29 cellular contexts compared by ENCODE assay signal in genomic region chr11:42244376-42244775, GRCh38.
"Had no signal": no experiment of that assay in that cellular context is flagged by ENCODE, and none has a peak within 500 bp of the region (broad histone marks: within the 10 kb centered on the region; RNA-seq: fewer than 3 reads in every experiment).

No MANE protein-coding gene starts in this region.

- ATAC-seq: activated CD8-positive, alpha-beta T cell treated with anti-CD3 and anti-CD28 coated beads for 36 hours; activated T-cell treated with anti-CD3 and anti-CD28 coated beads, Interleukin-2, amount 50 U/mL, for 72 hours; activated T-helper 17 cell treated with anti-CD3 and anti-CD28 coated beads, Interleukin-2, amount 50 U/mL, for 72 hours; Right ventricle myocardium inferior had no signal

- DNase-seq: activated CD4-positive, alpha-beta T cell treated with anti-CD3 and anti-CD28 coated beads, Interleukin-2, amount 10 ng/mL, durations not matched to agents 24 days and 14 days; activated CD4-positive, alpha-beta T cell treated with anti-CD3 and anti-CD28 coated beads, Interleukin-2, amount 50 U/mL, for 4 hours; activated CD8-positive, alpha-beta T cell treated with anti-CD3 and anti-CD28 coated beads for 36 hours; activated effector memory CD4-positive, alpha-beta T cell treated with anti-CD3 and anti-CD28 coated beads, Interleukin-2, amount 50 U/mL, for 16 hours; activated naive CD4-positive, alpha-beta T cell; activated naive CD4-positive, alpha-beta T cell treated with anti-CD3 and anti-CD28 coated beads, Interleukin-2, amount 50 U/mL, for 16 hours; activated naive CD8-positive, alpha-beta T cell treated with anti-CD3 and anti-CD28 coated beads for 36 hours; activated T-cell treated with anti-CD3 and anti-CD28 coated beads, Interleukin-2, amount 50 U/mL, for 1 hour; activated T-cell treated with anti-CD3 and anti-CD28 coated beads, Interleukin-2, amount 50 U/mL, for 72 hours; amniotic stem cell; aorta; Kasumi-1; KG1; MG63; NCI-H1048; NCI-H1105 treated with DMSO at 0.1 percent for 48 hours; NCI-H1436; NCI-H1694; NCI-H1930; NCI-H345; NCI-H524 treated with DMSO at 0.1 percent for 48 hours; PC-9; T1000; WERI-Rb-1 had no signal

- H3K27me3 ChIP-seq: MG63 had no signal

- H3K27ac Mint-ChIP-seq: activated CD4-positive, alpha-beta T cell treated with anti-CD3 and anti-CD28 coated beads, Interleukin-2, amount 10 ng/mL, durations not matched to agents 24 days and 14 days; activated CD8-positive, alpha-beta T cell treated with anti-CD3 and anti-CD28 coated beads for 36 hours; activated naive CD8-positive, alpha-beta T cell treated with anti-CD3 and anti-CD28 coated beads for 36 hours; activated T-cell treated with anti-CD3 and anti-CD28 coated beads, Interleukin-2, amount 50 U/mL, for 72 hours; activated T-helper 17 cell treated with anti-CD3 and anti-CD28 coated beads, Interleukin-2, amount 50 U/mL, for 72 hours had no signal

- H3K9me3 ChIP-seq: MG63 had no signal

- H3K27me3 Mint-ChIP-seq: activated CD4-positive, alpha-beta T cell treated with anti-CD3 and anti-CD28 coated beads, Interleukin-2, amount 10 ng/mL, durations not matched to agents 24 days and 14 days; activated CD8-positive, alpha-beta T cell treated with anti-CD3 and anti-CD28 coated beads for 36 hours; activated naive CD8-positive, alpha-beta T cell treated with anti-CD3 and anti-CD28 coated beads for 36 hours; activated T-helper 17 cell treated with anti-CD3 and anti-CD28 coated beads, Interleukin-2, amount 50 U/mL, for 72 hours had no signal

- H3K9me3 Mint-ChIP-seq: activated CD4-positive, alpha-beta T cell treated with anti-CD3 and anti-CD28 coated beads, Interleukin-2, amount 10 ng/mL, durations not matched to agents 24 days and 14 days; activated naive CD8-positive, alpha-beta T cell treated with anti-CD3 and anti-CD28 coated beads for 36 hours had no signal

- H3K4me1 Mint-ChIP-seq: activated CD4-positive, alpha-beta T cell treated with anti-CD3 and anti-CD28 coated beads, Interleukin-2, amount 10 ng/mL, durations not matched to agents 24 days and 14 days; activated naive CD8-positive, alpha-beta T cell treated with anti-CD3 and anti-CD28 coated beads for 36 hours; activated T-helper 17 cell treated with anti-CD3 and anti-CD28 coated beads, Interleukin-2, amount 50 U/mL, for 72 hours had no signal

- H3K36me3 Mint-ChIP-seq: activated naive CD8-positive, alpha-beta T cell treated with anti-CD3 and anti-CD28 coated beads for 36 hours had no signal

- H3K4me2 ChIP-seq: PC-9 had no signal

- H3K4me3 Mint-ChIP-seq: activated CD4-positive, alpha-beta T cell treated with anti-CD3 and anti-CD28 coated beads, Interleukin-2, amount 10 ng/mL, durations not matched to agents 24 days and 14 days; activated CD8-positive, alpha-beta T cell treated with anti-CD3 and anti-CD28 coated beads for 36 hours; activated naive CD8-positive, alpha-beta T cell treated with anti-CD3 and anti-CD28 coated beads for 36 hours; activated T-cell treated with anti-CD3 and anti-CD28 coated beads, Interleukin-2, amount 50 U/mL, for 72 hours; activated T-helper 17 cell treated with anti-CD3 and anti-CD28 coated beads, Interleukin-2, amount 50 U/mL, for 72 hours had no signal

- H3K36me3 ChIP-seq: MG63, WERI-Rb-1 had no signal

- FAIRE-seq: RCC 7860 had no signal

- H2AFZ ChIP-seq: PC-9 had no signal

- H3K27ac ChIP-seq: PC-9, RWPE1, SK-N-MC, WERI-Rb-1 had no signal

- H3K4me3 ChIP-seq: MG63, PC-9, SK-N-MC had no signal
